ENCODE assay signal across 8 cellular contexts in genomic region chr1:169106921-169107672, GRCh38. TPM values are rescaled to one million over a fixed set of nuclear protein-coding genes. Genes with fewer than 3 reads are reported as not detected.
DNase-seq lines count a peak whose midpoint lies in the region; ATAC-seq, FAIRE-seq and TF ChIP-seq lines count a peak whose summit lies in the region.

No MANE protein-coding gene starts in this region.

- TF ChIP-seq POLR2A in right lobe of liver (IDR thresholded peaks at IDR 0.05) (no peak), thyroid gland (IDR thresholded peaks at IDR 0.05) (no peak)

- ATAC-seq in right lobe of liver, result no peak
- no peak for ATAC-seq in omental fat pad (ENCODE audit: low FRiP score)

- H3K36me3 ChIP-seq in bronchial epithelial cell (ENCODE audit: control insufficient read depth, insufficient read depth, low read length) (peaks cover 3% of the 10 kb centered on the region), right lobe of liver (peaks cover 0 to 9% (median 4%) of the 10 kb centered on the region in 4 donors), thyroid gland (peaks cover 6% of the 10 kb centered on the region in 2 donors)

- DNase-seq in AG04450 (ENCODE audit: low read depth, low spot score) (no peak), GM19239 (ENCODE audit: insufficient read length, low spot score) (no peak), NCI-H69 (lab: John Stamatoyannopoulos, UW) (peak; percentile 74), bronchial epithelial cell (ENCODE audit: low read depth) (no peak), right lobe of liver (peak; percentile 37 to 64 (median 47)), thyroid gland (no peak), NCI-H2196 (lab: John Stamatoyannopoulos, UW; ENCODE audit: unreplicated experiment) (no peak), omental fat pad (ENCODE audit: low spot score) (no peak)

- H3K9me3 ChIP-seq in AG04450 (ENCODE audit: control insufficient read depth, insufficient read depth, low read length), result no peaks in the 10 kb centered on the region
- no peaks in the 10 kb centered on the region for H3K9me3 ChIP-seq in right lobe of liver
- no peaks in the 10 kb centered on the region for H3K9me3 ChIP-seq in thyroid gland

- peak overlapping the region; percentile 82 for H3K4me3 ChIP-seq in AG04450 (ENCODE audit: low read depth, low read length)
- H3K4me3 ChIP-seq in bronchial epithelial cell (ENCODE audit: low read depth, low read length), result peak overlapping the region; percentile 73
- peak overlapping the region; percentile 60 to 86 (median 86) for H3K4me3 ChIP-seq in right lobe of liver
- peak overlapping the region; percentile 51 to 92 (median 81) for H3K4me3 ChIP-seq in thyroid gland (replicated peaks in 1 of 3)

- 5% methylated on average over 11 of the region's 42 CpGs for WGBS in right lobe of liver (ENCODE audit: insufficient coverage, low coverage, low lambda C conversion rate, missing lambda C conversion rate)
- WGBS in thyroid gland, 2 donors, result 2 to 5% methylated on average over 17 to 22 of the region's 42 CpGs

- CTCF ChIA-PET in AG04450 (lab: Charles Lee), result interaction anchor here (0.7 to 1.4 kb wide), 6 partner anchors 9 to 764 kb away, joined by 3 to 7 read pairs (median 4); no protein-coding TSS in a partner anchor

- no peak for TF ChIP-seq CTCF in AG04450 (IDR thresholded peaks at IDR 0.05; ENCODE audit: low read depth, low read length)
- no peak for TF ChIP-seq CTCF in bronchial epithelial cell (IDR thresholded peaks at IDR 0.05; ENCODE audit: insufficient read depth, low read length, severe bottlenecking)
- no peak for TF ChIP-seq CTCF in right lobe of liver (IDR thresholded peaks at IDR 0.05)
- no peak for TF ChIP-seq CTCF in thyroid gland (IDR thresholded peaks at IDR 0.05)
- TF ChIP-seq CTCF in omental fat pad (IDR thresholded peaks at IDR 0.05), result no peak

- POLR2A ChIA-PET in AG04450 (lab: Yijun Ruan, JAX), result interaction anchor here (0.6 to 3.3 kb wide), 5 partner anchors 10 to 1956 kb away, joined by 3 to 15 read pairs (median 4); partner anchors contain the start of genes BLZF1 and NME7

- peaks cover 0 to 28% (median 13%) of the 10 kb centered on the region in 4 donors for H3K4me1 ChIP-seq in right lobe of liver
- peaks cover 48 to 54% of the 10 kb centered on the region in 2 donors for H3K4me1 ChIP-seq in thyroid gland

- peak; percentile 60 for FAIRE-seq in GM19239 (lab: Jason Lieb, UNC)
- FAIRE-seq in bronchial epithelial cell (lab: Jason Lieb, UNC), result no peak

- intact Hi-C loops in right lobe of liver (cut with DNase I) (no loop called here), thyroid gland (cut with DNase I) (loop anchor here (10.0 kb wide), 1 partner anchor 238 kb away; no protein-coding TSS in a partner anchor)

- H3K27ac ChIP-seq in AG04450 (ENCODE audit: low read depth, low read length) (peak overlapping the region; percentile 39), right lobe of liver (peak overlapping the region; percentile 83 to 99 (median 97)), thyroid gland (peak overlapping the region; percentile 97 to 100 (median 99))

- peaks cover 6% of the 10 kb centered on the region for H3K27me3 ChIP-seq in AG04450 (ENCODE audit: control insufficient read depth, insufficient read depth, low read length)
- H3K27me3 ChIP-seq in bronchial epithelial cell (ENCODE audit: control insufficient read depth, insufficient read depth, low read length), result no peaks in the 10 kb centered on the region
- no peaks in the 10 kb centered on the region for H3K27me3 ChIP-seq in right lobe of liver
- no peaks in the 10 kb centered on the region for H3K27me3 ChIP-seq in thyroid gland

RNA-seq across cellular contexts. Expression of gene ATP1B1, which starts 0.6 kb away (rescaled TPM):
- 17.6 and 25.0 TPM in 2 replicates for polyA plus RNA-seq in AG04450 (2011; rRNA removed)
- 7.4 and 9.6 TPM in 2 replicates for polyA minus RNA-seq in AG04450 (2011; rRNA and poly(A)+ RNA removed)
- 49.0 and 79.4 TPM in 2 replicates for total RNA-seq in bronchial epithelial cell
- 10 to 100 TPM; 69.6 to 99.5 (median 78.5) TPM for total RNA-seq in right lobe of liver
- 100 to 1,000 TPM; 310 to 509 (median 429) TPM for total RNA-seq in thyroid gland
- 10 to 100 TPM; 19.9 to 60.6 (median 37.3) TPM for total RNA-seq in omental fat pad

Comparison
In these comparisons a context has a peak if more than half of its experiments do, and no peak if none do; other contexts are left out.
1. DNase-seq: peak in NCI-H69 (single experiment) and right lobe of liver (3 of 3); none in AG04450 (single experiment), GM19239 (single experiment), bronchial epithelial cell (single experiment), thyroid gland (0 of 2), NCI-H2196 (single experiment) and omental fat pad (single experiment).
2. H3K27ac ChIP-seq: peak in every context shown above with its lines; median percentile 99 in thyroid gland; 97 in right lobe of liver; 39 in AG04450.
3. Peak in every context shown above with its lines, with median percentiles within 50 percentile points of each other: H3K4me3 ChIP-seq.